8 cellular contexts compared by ENCODE assay signal in genomic region chr1:171188388-171189266, GRCh38. TPM values are rescaled to one million over a fixed set of nuclear protein-coding genes. Genes with fewer than 3 reads are reported as not detected.
DNase-seq lines count a peak whose midpoint lies in the region; ATAC-seq and TF ChIP-seq lines count a peak whose summit lies in the region.

No MANE protein-coding gene starts in this region.

- DNase-seq in activated naive CD4-positive, alpha-beta T cell treated with Interleukin-2 at 50 U/mL for 16 hours: peak; percentile 31
- no peak for DNase-seq in activated naive CD4-positive, alpha-beta T cell (lab: John Stamatoyannopoulos, UW)
- peak; percentile 5 for DNase-seq in HFFc6
- DNase-seq in NCI-H2081 (lab: John Stamatoyannopoulos, UW): peak; percentile 60 to 75
- DNase-seq in activated CD4-positive, alpha-beta T cell treated with anti-CD3 and anti-CD28 coated beads for 36 hours: peak; percentile 64
- DNase-seq in esophagus squamous epithelium (lab: John Stamatoyannopoulos, UW): no peak
- peak; percentile 59 for DNase-seq in neural progenitor cell (ENCODE audit: low spot score)

- H3K27ac Mint-ChIP-seq in HFFc6 (no peak overlapping the region), neural progenitor cell (no peak overlapping the region)
- no peak overlapping the region for H3K27ac Mint-ChIP-seq in activated CD4-positive, alpha-beta T cell treated with anti-CD3 and anti-CD28 coated beads for 36 hours

- H2AFZ ChIP-seq in neural progenitor cell (replicated peaks): no peak overlapping the region

- no peaks in the 10 kb centered on the region for H3K79me2 ChIP-seq in neural progenitor cell (ENCODE audit: low read depth)

- CTCF ChIA-PET in activated CD4-positive, alpha-beta T cell treated with anti-CD3 and anti-CD28 coated beads for 36 hours (lab: Charles Lee): interaction anchor here (0.9 to 2.1 kb wide), 7 partner anchors 9 to 222 kb away, joined by 3 to 19 read pairs (median 4); partner anchors contain the start of gene FMO4

- H3K9me3 Mint-ChIP-seq in HFFc6 (no peaks in the 10 kb centered on the region), neural progenitor cell (no peaks in the 10 kb centered on the region)
- H3K9me3 Mint-ChIP-seq in activated CD4-positive, alpha-beta T cell treated with anti-CD3 and anti-CD28 coated beads for 36 hours (ENCODE audit: low read depth): no peaks in the 10 kb centered on the region

- no peaks in the 10 kb centered on the region for H4K20me1 ChIP-seq in neural progenitor cell (ENCODE audit: low read depth)

- H3K36me3 Mint-ChIP-seq in HFFc6 (ENCODE audit: low read depth) (no peaks in the 10 kb centered on the region), neural progenitor cell (no peaks in the 10 kb centered on the region)
- no peaks in the 10 kb centered on the region for H3K36me3 Mint-ChIP-seq in activated CD4-positive, alpha-beta T cell treated with anti-CD3 and anti-CD28 coated beads for 36 hours (ENCODE audit: low read depth)

- H3K27me3 ChIP-seq in esophagus squamous epithelium (no peaks in the 10 kb centered on the region), neural progenitor cell (no peaks in the 10 kb centered on the region)

- H3K4me1 ChIP-seq in esophagus squamous epithelium (peaks cover 0 to 53% (median 4%) of the 10 kb centered on the region in 3 donors), neural progenitor cell (no peaks in the 10 kb centered on the region)

- whole genome bisulfite sequencing in esophagus squamous epithelium, 2 donors: 31% methylated on average over 11 of the region's 11 CpGs

- H3K27ac ChIP-seq in esophagus squamous epithelium (peak overlapping the region in 2 of 4 donors; percentile 72 to 81), neural progenitor cell (no peak overlapping the region)

- peak overlapping the region in 2 of 4 donors; percentile 44 to 64 for H3K4me3 ChIP-seq in esophagus squamous epithelium
- H3K4me3 ChIP-seq in neural progenitor cell: no peak overlapping the region

- intact Hi-C loops in activated CD4-positive, alpha-beta T cell treated with anti-CD3 and anti-CD28 coated beads for 36 hours (cut with DNase I, micrococcal nuclease): loop anchor here in 1 of 2 experiments (2.0 kb wide), 4 partner anchors 108 to 1258 kb away; partner anchors contain the start of gene FMO4
- intact Hi-C loops in esophagus squamous epithelium (cut with DNase I): loop anchor here (10.0 kb wide), 1 partner anchor 104 kb away; no protein-coding TSS in a partner anchor

- H3K9me3 ChIP-seq in esophagus squamous epithelium: no peaks in the 10 kb centered on the region
- no peaks in the 10 kb centered on the region for H3K9me3 ChIP-seq in neural progenitor cell (ENCODE audit: low read depth)

- H3K4me1 Mint-ChIP-seq in HFFc6 (ENCODE audit: low read depth): no peaks in the 10 kb centered on the region
- no peaks in the 10 kb centered on the region for H3K4me1 Mint-ChIP-seq in activated CD4-positive, alpha-beta T cell treated with anti-CD3 and anti-CD28 coated beads for 36 hours
- H3K4me1 Mint-ChIP-seq in neural progenitor cell: peaks cover 3% of the 10 kb centered on the region

- no peaks in the 10 kb centered on the region for H3F3A ChIP-seq in neural progenitor cell (ENCODE audit: low read depth)

- H3K9ac ChIP-seq in neural progenitor cell: no peak overlapping the region

- TF ChIP-seq CTCF in HFFc6 (IDR thresholded peaks at IDR 0.05) (peak; percentile 85), esophagus squamous epithelium (IDR thresholded peaks at IDR 0.05) (peak; percentile 53 to 85 (median 76)), neural progenitor cell (IDR thresholded peaks at IDR 0.05) (peak; percentile 65)

- peak; percentile 69 for ATAC-seq in activated CD4-positive, alpha-beta T cell treated with anti-CD3 and anti-CD28 coated beads for 36 hours
- ATAC-seq in HG02840 (IDR thresholded peaks at IDR 0.05; ENCODE audit: low FRiP score, unreplicated experiment): no peak

- no peak overlapping the region for H3K4me2 ChIP-seq in neural progenitor cell

- no peak overlapping the region for H3K4me3 Mint-ChIP-seq in HFFc6
- no peak overlapping the region for H3K4me3 Mint-ChIP-seq in activated CD4-positive, alpha-beta T cell treated with anti-CD3 and anti-CD28 coated beads for 36 hours
- no peak overlapping the region for H3K4me3 Mint-ChIP-seq in neural progenitor cell

- H3K36me3 ChIP-seq in esophagus squamous epithelium (peaks cover 0 to 4% (median 0%) of the 10 kb centered on the region in 3 donors), neural progenitor cell (no peaks in the 10 kb centered on the region)

- H3K27me3 Mint-ChIP-seq in HFFc6 (ENCODE audit: insufficient read depth) (peaks cover 3% of the 10 kb centered on the region; the same call in 1 of the 2 replicates), neural progenitor cell (ENCODE audit: insufficient read depth, low read depth) (no peaks in the 10 kb centered on the region)
- peaks cover 16% of the 10 kb centered on the region for H3K27me3 Mint-ChIP-seq in activated CD4-positive, alpha-beta T cell treated with anti-CD3 and anti-CD28 coated beads for 36 hours

- POLR2A ChIA-PET in activated CD4-positive, alpha-beta T cell treated with anti-CD3 and anti-CD28 coated beads for 36 hours (lab: Charles Lee): interaction anchor here (0.6 kb wide), 1 partner anchor 15 kb away, joined by 3 read pairs; no protein-coding TSS in a partner anchor

- TF ChIP-seq POLR2A in esophagus squamous epithelium (IDR thresholded peaks at IDR 0.05): no peak

RNA-seq across cellular contexts. Expression of gene FMO2, which starts 3.5 kb away (rescaled TPM):
- total RNA-seq in HFFc6 (2021; fragmentation: NEBNext Ultra II Directional; extraction: Animal tissue kit (Norgen Biotek cat#: 25700)): not detected
- total RNA-seq in activated CD4-positive, alpha-beta T cell treated with anti-CD3 and anti-CD28 coated beads for 36 hours: not detected
- total RNA-seq in esophagus squamous epithelium (100 to 1,000 TPM in 1 of 4 donors, 10 to 100 TPM in 3; 53.4 to 146 (median 68.8) TPM), neural progenitor cell (ENCODE audit: low replicate concordance) (0.47 TPM in 1 of 2 replicates, not detected in the other)

RNA-seq across cellular contexts. Expression of gene FMO1, which starts 59.7 kb away (rescaled TPM):
- not detected for total RNA-seq in HFFc6 (2021; fragmentation: NEBNext Ultra II Directional; extraction: Animal tissue kit (Norgen Biotek cat#: 25700))
- not detected for total RNA-seq in activated CD4-positive, alpha-beta T cell treated with anti-CD3 and anti-CD28 coated beads for 36 hours
- total RNA-seq in esophagus squamous epithelium: 1 to 10 TPM in 3 of 4 donors, under 1 TPM in 1; 0.18 to 7.2 (median 2.0) TPM
- 0.12 TPM in 1 of 2 replicates, not detected in the other for total RNA-seq in neural progenitor cell (ENCODE audit: low replicate concordance)

Comparison
In these comparisons a context has a peak if more than half of its experiments do, and no peak if none do; other contexts are left out.
1. DNase-seq: peak in activated naive CD4-positive, alpha-beta T cell treated with Interleukin-2 at 50 U/mL for 16 hours (single experiment), HFFc6 (single experiment), NCI-H2081 (2 of 2), activated CD4-positive, alpha-beta T cell treated with anti-CD3 and anti-CD28 coated beads for 36 hours (single experiment) and neural progenitor cell (single experiment); none in activated naive CD4-positive, alpha-beta T cell (0 of 4) and esophagus squamous epithelium (single experiment).
2. RNA of gene FMO2, which starts 3.5 kb away (total RNA-seq): 53.4 to 146 TPM in esophagus squamous epithelium; 0.47 TPM in neural progenitor cell, not detected in HFFc6 and not detected in activated CD4-positive, alpha-beta T cell treated with anti-CD3 and anti-CD28 coated beads for 36 hours; every median in the first group is over 10 times any median in the second.
3. Peak in every context shown above with its lines, with median percentiles within 50 percentile points of each other: CTCF ChIP-seq.